Comparison of ENCODE assay signal across 8 cellular contexts in the genomic region with DNA sequence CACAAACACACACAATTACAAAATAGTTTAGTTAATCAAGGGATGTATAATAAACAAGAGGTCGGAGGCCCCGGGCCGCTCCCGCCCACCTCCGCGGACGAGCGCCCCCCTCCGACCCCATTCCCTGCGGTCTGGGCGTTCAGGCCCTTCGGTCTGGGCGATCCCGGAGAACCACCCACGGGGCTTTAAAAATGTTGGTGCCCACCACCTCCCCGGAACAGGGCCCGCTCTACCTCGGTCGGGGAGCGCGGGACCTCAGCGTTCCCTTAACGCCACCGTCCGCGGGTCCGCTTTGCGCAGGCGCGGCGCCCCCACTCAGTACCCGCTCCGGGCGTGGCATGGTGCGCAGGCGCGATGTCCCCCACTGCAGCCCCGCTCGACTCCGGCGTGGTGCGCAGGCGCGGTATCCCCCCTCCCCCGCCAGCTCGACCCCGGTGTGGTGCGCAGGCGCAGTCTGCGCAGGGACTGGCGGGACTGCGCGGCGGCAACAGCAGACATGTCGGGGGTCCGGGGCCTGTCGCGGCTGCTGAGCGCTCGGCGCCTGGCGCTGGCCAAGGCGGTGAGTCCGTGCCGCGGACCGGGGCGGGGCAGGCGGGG. TPM values are rescaled to one million over a fixed set of nuclear protein-coding genes. Genes with fewer than 3 reads are reported as not detected.
DNase-seq lines count a peak whose midpoint lies in the region; ATAC-seq and TF ChIP-seq lines count a peak whose summit lies in the region.

A gene with protein sequence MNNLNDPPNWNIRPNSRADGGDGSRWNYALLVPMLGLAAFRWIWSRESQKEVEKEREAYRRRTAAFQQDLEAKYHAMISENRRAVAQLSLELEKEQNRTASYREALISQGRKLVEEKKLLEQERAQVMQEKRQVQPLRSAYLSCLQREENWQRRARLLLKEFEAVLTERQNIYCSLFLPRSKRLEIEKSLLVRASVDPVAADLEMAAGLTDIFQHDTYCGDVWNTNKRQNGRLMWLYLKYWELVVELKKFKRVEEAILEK (minus strand): TSS at position 294 of the 597 bp plus-strand sequence. CDS start 1,304 bp downstream, outside the sequence.
A gene (plus strand): TSS at position 461 of the 597 bp plus-strand sequence. CDS start 36 bp downstream, at position 497.

- H3K36me3 Mint-ChIP-seq in type B pancreatic cell: peaks cover 12% of the 10 kb centered on the region

- 0 to 1% (median 0%) methylated on average over 9 to 69 of the region's 69 CpGs for WGBS in adrenal gland, 4 donors

- in situ Hi-C loops in GM13976 (cut with MboI; ENCODE audit: low sequenced_read_pairs, unreplicated experiment): no loop called here

- intact Hi-C loops in adrenal gland (cut with DNase I) (no loop called here), left cardiac atrium (cut with DNase I) (no loop called here), posterior cingulate gyrus (cut with DNase I) (loop anchor here (1.0 kb wide), 1 partner anchor 53 kb away; a partner anchor contains a TSS)

- peak; percentile 100 for DNase-seq in GM13976 (ENCODE audit: low spot score)
- DNase-seq in NCI-H1436 treated with DMSO at 0.1 percent for 48 hours (lab: John Stamatoyannopoulos, UW): peak; percentile 43
- peak; percentile 90 for DNase-seq in SW480 (ENCODE audit: low spot score)
- peak; percentile 96 to 98 (median 98) for DNase-seq in adrenal gland
- DNase-seq in left cardiac atrium: peak; percentile 99
- peak; percentile 88 to 98 (median 92) for DNase-seq in posterior cingulate gyrus
- peak; percentile 100 for DNase-seq in type B pancreatic cell (ENCODE audit: extremely low spot score, unreplicated experiment)

- H3K4me1 Mint-ChIP-seq in type B pancreatic cell (ENCODE audit: unreplicated experiment): peaks cover 39% of the 10 kb centered on the region

- peak within 1 kb of the TSS; percentile 25 to 92 (median 82) for H3K4me3 ChIP-seq in adrenal gland

- no peaks in the 10 kb centered on the region for H3K9me3 ChIP-seq in adrenal gland (replicated peaks in 1 of 3)

- H3K27me3 ChIP-seq in adrenal gland: no peaks in the 10 kb centered on the region

- H3K9me3 Mint-ChIP-seq in type B pancreatic cell: no peaks in the 10 kb centered on the region

- peak within 1 kb of the TSS; percentile 62 to 94 (median 91) for H3K27ac ChIP-seq in adrenal gland

- H3K27me3 Mint-ChIP-seq in type B pancreatic cell: no peaks in the 10 kb centered on the region

- peak within 1 kb of the TSS; percentile 97 for H3K4me3 Mint-ChIP-seq in type B pancreatic cell

- peak within 1 kb of the TSS; percentile 87 for H3K27ac Mint-ChIP-seq in type B pancreatic cell

- H3K4me1 ChIP-seq in adrenal gland (replicated peaks in 1 of 2): peaks cover 11 to 33% of the 10 kb centered on the region in 2 donors

- peak; percentile 70 to 92 for TF ChIP-seq POLR2A in adrenal gland (IDR thresholded peaks at IDR 0.05)

- TF ChIP-seq CTCF in GM13976 (IDR thresholded peaks at IDR 0.05; ENCODE audit: borderline replicate concordance, control extremely low read depth, extremely low read depth, insufficient read depth, missing control alignments) (peak; percentile 25), adrenal gland (IDR thresholded peaks at IDR 0.05) (no peak), type B pancreatic cell (conservative IDR thresholded peaks at IDR 0.05) (peak; percentile 42)

- H3K36me3 ChIP-seq in adrenal gland (replicated peaks in 1 of 2): peaks cover 0 to 6% of the 10 kb centered on the region in 2 donors

- peak; percentile 75 for ATAC-seq in HG02852 (IDR thresholded peaks at IDR 0.05; ENCODE audit: unreplicated experiment)
- peak; percentile 96 to 97 for ATAC-seq in left cardiac atrium

RNA-seq across cellular contexts. Expression of the first gene that starts in this region (rescaled TPM):
- total RNA-seq in adrenal gland (1 to 10 TPM; 4.6 to 9.7 (median 6.7) TPM), left cardiac atrium (1 to 10 TPM; 7.8 to 9.6 TPM), type B pancreatic cell (ENCODE audit: low replicate concordance) (6.0 and 10.8 TPM in 2 replicates)
- 1 to 10 TPM; 3.0 to 6.1 (median 3.1) TPM for polyA plus RNA-seq in adrenal gland

RNA-seq across cellular contexts. Expression of the second gene that starts in this region (rescaled TPM):
- total RNA-seq in adrenal gland: 100 to 1,000 TPM; 167 to 296 (median 215) TPM
- polyA plus RNA-seq in adrenal gland: 100 to 1,000 TPM; 116 to 203 (median 182) TPM
- total RNA-seq in left cardiac atrium: 100 to 1,000 TPM; 395 to 449 TPM
- 143 and 179 TPM in 2 replicates for total RNA-seq in type B pancreatic cell (ENCODE audit: low replicate concordance)

Comparison
In these comparisons a context has a peak if more than half of its experiments do, and no peak if none do; other contexts are left out.
1. Peak in every context shown above with its lines: DNase-seq, ATAC-seq, H3K4me3 ChIP-seq and H3K27ac ChIP-seq.
2. DNase-seq: peak in every context shown above with its lines; median percentile 100 in GM13976; 100 in type B pancreatic cell; 99 in left cardiac atrium; 98 in adrenal gland; 92 in posterior cingulate gyrus; 90 in SW480; 43 in NCI-H1436 treated with DMSO at 0.1 percent for 48 hours.
3. CTCF ChIP-seq: peak in GM13976 (single experiment) and type B pancreatic cell (single experiment); none in adrenal gland (0 of 6).